Comparison of ENCODE assay signal across 6 cellular contexts in the genomic region with DNA sequence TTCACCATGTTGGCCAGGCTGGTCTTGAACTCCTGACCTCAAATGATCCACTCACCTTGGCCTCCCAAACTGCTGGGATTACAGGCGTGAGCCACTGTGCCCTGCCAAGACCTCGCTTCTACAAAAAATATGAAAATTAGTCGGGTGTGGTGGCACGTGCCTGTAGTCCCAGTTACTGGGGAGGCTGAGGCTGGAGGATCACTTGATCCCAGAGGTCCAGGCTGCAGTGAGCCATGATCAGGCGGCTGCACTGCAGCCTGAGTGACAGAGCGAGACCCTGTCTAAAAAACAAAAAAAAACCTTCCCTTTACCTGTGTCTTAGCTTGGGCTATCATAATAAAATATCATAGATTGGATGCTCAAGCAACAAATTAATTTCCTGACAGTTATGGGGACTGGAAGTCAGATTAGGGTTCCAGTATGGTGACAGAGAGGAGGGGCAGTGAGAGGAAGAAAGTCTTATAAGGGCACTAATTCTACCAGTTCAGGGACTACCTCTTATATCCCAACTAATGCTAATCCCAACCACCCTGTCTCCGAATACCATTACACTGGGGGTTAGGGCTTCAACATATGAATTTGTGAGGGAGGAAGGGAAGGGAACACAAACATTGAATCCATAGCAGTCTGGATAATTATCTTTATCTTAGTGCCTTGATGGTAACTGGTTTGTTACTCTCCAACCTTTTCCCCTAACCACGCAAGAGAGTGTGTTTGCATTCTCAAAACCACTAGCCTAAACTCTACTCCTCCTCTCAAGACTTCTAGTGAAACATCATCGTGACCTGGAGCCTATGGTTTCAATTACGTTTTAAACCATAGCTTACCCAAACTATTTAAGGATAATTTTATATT. TPM values are rescaled to one million over a fixed set of nuclear protein-coding genes. Genes with fewer than 3 reads are reported as not detected.
DNase-seq lines count a peak whose midpoint lies in the region; ATAC-seq and TF ChIP-seq lines count a peak whose summit lies in the region.

No MANE protein-coding gene starts in this region.

- DNase-seq in gastrocnemius medialis, result no peak
- no peak for DNase-seq in glomerular visceral epithelial cell (ENCODE audit: extremely low spot score)
- no peak for DNase-seq in GM19240 (ENCODE audit: insufficient read length, low spot score)

- in situ Hi-C loops in gastrocnemius medialis (cut with MboI; ENCODE audit: low sequenced_read_pairs in 4 of 4), result no loop called here

- peak overlapping the region; percentile 94 for H3K27ac ChIP-seq in cingulate gyrus (ENCODE audit: low read depth, low read length)
- peak overlapping the region; percentile 83 to 91 (median 86) for H3K27ac ChIP-seq in gastrocnemius medialis

- H2AFZ ChIP-seq in Loucy (ENCODE audit: low read length), result no peak overlapping the region

- H3K4me3 ChIP-seq in Loucy (ENCODE audit: low read length, poor library complexity, severe bottlenecking), result peak overlapping the region; percentile 91
- H3K4me3 ChIP-seq in gastrocnemius medialis, result peak overlapping the region in 3 of 4 donors; percentile 70 to 97 (median 76)

- H4K20me1 ChIP-seq in Loucy (ENCODE audit: insufficient read depth, low read length, poor library complexity, severe bottlenecking), result no peaks in the 10 kb centered on the region

- H3K9me3 ChIP-seq in Loucy (ENCODE audit: insufficient read depth, low read depth, low read length) (no peaks in the 10 kb centered on the region), gastrocnemius medialis (no peaks in the 10 kb centered on the region)

- ATAC-seq in gastrocnemius medialis, result no peak
- no peak for ATAC-seq in HG03571 (IDR thresholded peaks at IDR 0.05; ENCODE audit: unreplicated experiment)

- intact Hi-C loops in gastrocnemius medialis (cut with DNase I; ENCODE audit: low total_unique reads), result loop anchor here (1.0 kb wide), 1 partner anchor 11 kb away; a partner anchor contains a TSS

- TF ChIP-seq CTCF in Loucy (conservative IDR thresholded peaks at IDR 0.05; ENCODE audit: low read length), result no peak
- TF ChIP-seq CTCF in gastrocnemius medialis (IDR thresholded peaks at IDR 0.05 in 4 of 5, conservative IDR thresholded peaks at IDR 0.05 in 1 of 5), result no peak

- TF ChIP-seq POLR2A in gastrocnemius medialis (IDR thresholded peaks at IDR 0.05), result no peak

- H3K79me2 ChIP-seq in Loucy (ENCODE audit: insufficient read depth, low read length), result peaks cover 14% of the 10 kb centered on the region

- H3K4me1 ChIP-seq in Loucy (ENCODE audit: insufficient read depth, low read length, poor library complexity, severe bottlenecking), result peaks cover 14% of the 10 kb centered on the region
- H3K4me1 ChIP-seq in gastrocnemius medialis, result peaks cover 5 to 6% of the 10 kb centered on the region in 2 donors

- peak overlapping the region; percentile 82 for H3K9ac ChIP-seq in Loucy (ENCODE audit: low read depth, low read length, poor library complexity, severe bottlenecking)

- H3K27me3 ChIP-seq in Loucy (ENCODE audit: insufficient read depth, low read length, poor library complexity, severe bottlenecking) (no peaks in the 10 kb centered on the region), gastrocnemius medialis (no peaks in the 10 kb centered on the region)

- H3K36me3 ChIP-seq in Loucy (ENCODE audit: insufficient read depth, low read length) (no peaks in the 10 kb centered on the region), gastrocnemius medialis (peaks cover 0 to 18% of the 10 kb centered on the region in 2 donors)

- H3K9me2 ChIP-seq in Loucy (replicated peaks; ENCODE audit: low read depth, low read length), result no peaks in the 10 kb centered on the region

- peak overlapping the region; percentile 88 for H3K4me2 ChIP-seq in Loucy (ENCODE audit: low read depth, low read length, poor library complexity, severe bottlenecking)

- no peaks in the 10 kb centered on the region for H3F3A ChIP-seq in Loucy (ENCODE audit: low read depth)

RNA-seq across cellular contexts. Expression of a gene that starts 1.0 kb away (rescaled TPM):
- 10 to 100 TPM; 34.4 to 66.7 (median 46.0) TPM for total RNA-seq in gastrocnemius medialis

RNA-seq across cellular contexts. Expression of a gene that starts 10.7 kb away (rescaled TPM):
- total RNA-seq in gastrocnemius medialis, result 100 to 1,000 TPM in 1 of 4 donors, 10 to 100 TPM in 3; 35.6 to 103 (median 47.6) TPM

RNA-seq across cellular contexts. Expression of a gene that starts 11.0 kb away (rescaled TPM):
- 1 to 10 TPM in 1 of 4 donors, not detected in 3; 3.6 TPM for total RNA-seq in gastrocnemius medialis

RNA-seq across cellular contexts. Expression of a gene that starts 18.2 kb away (rescaled TPM):
- under 1 TPM in 2 of 4 donors, not detected in 2; 0.20 to 0.55 TPM for total RNA-seq in gastrocnemius medialis

RNA-seq across cellular contexts. Expression of a gene that starts 28.7 kb away (rescaled TPM):
- total RNA-seq in gastrocnemius medialis, result 1 to 10 TPM in 3 of 4 donors, under 1 TPM in 1; 0.53 to 6.0 (median 3.0) TPM
